34 cellular contexts compared by ENCODE assay signal in genomic region chr7:14776266-14776665, GRCh38.
"Had no signal": no experiment of that assay in that cellular context is flagged by ENCODE, and none has a peak within 500 bp of the region (broad histone marks: within the 10 kb centered on the region; RNA-seq: fewer than 3 reads in every experiment).

No MANE protein-coding gene starts in this region.

- DNase-seq: Karpas-422, Kasumi-1, MG63, MM.1S, MV-4-11, NCI-H1048, NCI-H1092, NCI-H1092 treated with DMSO at 0.1 percent for 48 hours, NCI-H1105, NCI-H1105 treated with DMSO at 0.1 percent for 48 hours, NCI-H1417, NCI-H1417 treated with DMSO at 0.1 percent for 48 hours, NCI-H1436, NCI-H146, NCI-H1694, NCI-H1694 treated with DMSO at 0.1 percent for 48 hours, NCI-H187, NCI-H187 treated with DMSO at 0.1 percent for 48 hours, NCI-H1930, NCI-H2029, NCI-H2029 treated with DMSO at 0.1 percent for 48 hours, NCI-H2081, NCI-H2081 treated with DMSO at 0.1 percent for 48 hours, NCI-H2107, NCI-H2171, NCI-H2171 treated with DMSO at 0.1 percent for 48 hours, NCI-H2227 treated with DMSO at 0.1 percent for 48 hours, NCI-H226, NCI-H345, NCI-H446, NCI-H446 treated with DMSO at 0.1 percent for 48 hours, NCI-H510A, NCI-H510A treated with DMSO at 0.1 percent for 48 hours had no signal

- H3K36me3 ChIP-seq: MG63 had no signal

- H3K27ac ChIP-seq: KMS-11 had no signal

- H3K9ac ChIP-seq: KMS-11 had no signal

- H3K4me3 ChIP-seq: MG63 had no signal

- H3K4me2 ChIP-seq: KMS-11 had no signal

- H3K27me3 ChIP-seq: MG63 had no signal
